In genomic region chr11:8807544-8808225, GRCh38 we compare ENCODE assay signal across 12 cellular contexts.
A peak's percentile ranks its signal among the peaks of the same experiment; 100 is the strongest.
DNase-seq lines count a peak whose midpoint lies in the region; ATAC-seq and TF ChIP-seq lines count a peak whose summit lies in the region.
"Had no signal": no experiment of that assay in that cellular context is flagged by ENCODE, and none has a peak within 500 bp of the region (broad histone marks: within the 10 kb centered on the region; RNA-seq: fewer than 3 reads in every experiment).

No MANE protein-coding gene starts in this region.

- peaks cover 38% of the 10 kb centered on the region for H3K4me1 Mint-ChIP-seq in GM23338

- H3K36me3 ChIP-seq in duodenal mucosa (ENCODE audit: control insufficient read depth in 1 of 2, insufficient read depth in 2 of 2, low read length in 2 of 2) (no peaks in the 10 kb centered on the region), mesendoderm (ENCODE audit: control insufficient read depth, insufficient read depth, low read length) (no peaks in the 10 kb centered on the region), thyroid gland (no peaks in the 10 kb centered on the region), GM23338 (ENCODE audit: insufficient read depth) (no peaks in the 10 kb centered on the region)

- DNase-seq in M059J (ENCODE audit: low read depth), result peak; percentile 92
- DNase-seq in mesendoderm, result no peak
- DNase-seq in thyroid gland, result no peak
- DNase-seq in NCI-H2196 treated with DMSO at 0.1 percent for 48 hours (lab: John Stamatoyannopoulos, UW; ENCODE audit: unreplicated experiment), result no peak
- no peak for DNase-seq in NCI-H2081 treated with DMSO at 0.1 percent for 48 hours (lab: John Stamatoyannopoulos, UW)
- no peak for DNase-seq in GM23338 (ENCODE audit: low spot score)
- DNase-seq: activated naive CD8-positive, alpha-beta T cell treated with anti-CD3 and anti-CD28 coated beads, Interleukin-2, amount 10 ng/mL, durations not matched to agents 7 days and 5 days; NCI-H1092 treated with DMSO at 0.1 percent for 48 hours; T-helper 17 cell had no signal

- H3F3A ChIP-seq in GM23338 (replicated peaks; ENCODE audit: low read depth), result no peaks in the 10 kb centered on the region

- no peak overlapping the region for H2BK15ac ChIP-seq in mesendoderm (replicated peaks; ENCODE audit: low read depth)

- no CpG with 5 or more reads among the region's 10 CpGs for WGBS in mesendoderm (ENCODE audit: extremely low coverage, insufficient coverage, low lambda C conversion rate)
- 71 to 81% methylated on average over 10 of the region's 10 CpGs for WGBS in thyroid gland, 2 donors

- H3K4ac ChIP-seq in mesendoderm (ENCODE audit: low read depth, low read length), result peak overlapping the region; percentile 41

- no peaks in the 10 kb centered on the region for H3K9me2 ChIP-seq in GM23338 (ENCODE audit: insufficient read depth)

- no peak overlapping the region for H2BK120ac ChIP-seq in mesendoderm (ENCODE audit: low read depth, low read length)

- no peak overlapping the region for H3K23ac ChIP-seq in mesendoderm (ENCODE audit: low read length)

- peak overlapping the region; percentile 10 for H3K56ac ChIP-seq in mesendoderm (ENCODE audit: low read length)

- H3K9me3 Mint-ChIP-seq in GM23338, result peaks cover 2% of the 10 kb centered on the region; the same call in 1 of the 3 replicates
- H3K9me3 Mint-ChIP-seq: activated naive CD8-positive, alpha-beta T cell treated with anti-CD3 and anti-CD28 coated beads, Interleukin-2, amount 10 ng/mL, durations not matched to agents 7 days and 5 days had no signal

- peaks cover 6% of the 10 kb centered on the region for H3K27me3 Mint-ChIP-seq in GM23338 (ENCODE audit: insufficient read depth, low read depth, poor library complexity)

- no peaks in the 10 kb centered on the region for H4K20me1 ChIP-seq in GM23338 (replicated peaks; ENCODE audit: insufficient read depth)

- H3K18ac ChIP-seq in mesendoderm (ENCODE audit: low read length), result no peak overlapping the region

- H3K4me3 ChIP-seq in duodenal mucosa (ENCODE audit: low read depth in 1 of 2, low read length in 2 of 2) (peak overlapping the region; percentile 79 to 86), mesendoderm (ENCODE audit: low read length) (no peak overlapping the region), thyroid gland (replicated peaks in 1 of 3) (no peak overlapping the region), GM23338 (no peak overlapping the region)
- H3K4me3 ChIP-seq: GM12878 had no signal

- peaks cover 2% of the 10 kb centered on the region for H3K79me2 ChIP-seq in mesendoderm (ENCODE audit: control insufficient read depth, insufficient read depth, low read length)
- no peaks in the 10 kb centered on the region for H3K79me2 ChIP-seq in GM23338 (replicated peaks; ENCODE audit: insufficient read depth)

- H2AK5ac ChIP-seq in mesendoderm (ENCODE audit: low read length), result no peak overlapping the region

- H3K9me3 ChIP-seq in duodenal mucosa (ENCODE audit: control insufficient read depth in 1 of 2, low read length in 2 of 2) (no peaks in the 10 kb centered on the region), thyroid gland (no peaks in the 10 kb centered on the region)

- H3K27ac Mint-ChIP-seq in GM23338, result no peak overlapping the region
- H3K27ac Mint-ChIP-seq: activated naive CD8-positive, alpha-beta T cell treated with anti-CD3 and anti-CD28 coated beads, Interleukin-2, amount 10 ng/mL, durations not matched to agents 7 days and 5 days had no signal

- H3K27ac ChIP-seq in duodenal mucosa (ENCODE audit: low read depth, low read length) (peak overlapping the region; percentile 26), mesendoderm (ENCODE audit: low read depth, low read length) (no peak overlapping the region), thyroid gland (peak overlapping the region; percentile 33 to 93 (median 35)), GM23338 (ENCODE audit: low read depth) (no peak overlapping the region)

- intact Hi-C loops in thyroid gland (cut with DNase I), result loop anchor here (10.0 kb wide), 1 partner anchor 113 kb away; no protein-coding TSS in a partner anchor

- H3K4me2 ChIP-seq in mesendoderm (ENCODE audit: low read length) (no peak overlapping the region), GM23338 (no peak overlapping the region)

- no peak for ATAC-seq in GM23338
- no peak for ATAC-seq in GM21576 (IDR thresholded peaks at IDR 0.05; ENCODE audit: unreplicated experiment)
- ATAC-seq: GM12878, T-helper 17 cell had no signal

- H3K27me3 ChIP-seq in duodenal mucosa (ENCODE audit: control insufficient read depth in 1 of 2, insufficient read depth in 2 of 2, low read length in 2 of 2), result no peaks in the 10 kb centered on the region
- H3K27me3 ChIP-seq in mesendoderm (ENCODE audit: insufficient read depth, low read length, poor library complexity), result no peaks in the 10 kb centered on the region
- H3K27me3 ChIP-seq in thyroid gland, result no peaks in the 10 kb centered on the region
- H3K27me3 ChIP-seq in GM23338 (ENCODE audit: insufficient read depth), result no peaks in the 10 kb centered on the region

- H2BK5ac ChIP-seq in mesendoderm (ENCODE audit: low read length), result no peak overlapping the region

- no peak for TF ChIP-seq POLR2A in thyroid gland (IDR thresholded peaks at IDR 0.05)

- H4K5ac ChIP-seq in mesendoderm (ENCODE audit: low read length), result no peak overlapping the region

- H3K36me3 Mint-ChIP-seq in GM23338 (ENCODE audit: low read depth), result no peaks in the 10 kb centered on the region
- H3K36me3 Mint-ChIP-seq: activated naive CD8-positive, alpha-beta T cell treated with anti-CD3 and anti-CD28 coated beads, Interleukin-2, amount 10 ng/mL, durations not matched to agents 7 days and 5 days had no signal

- peaks cover 18% of the 10 kb centered on the region for H3K79me1 ChIP-seq in mesendoderm (ENCODE audit: low read length)

- H3K9ac ChIP-seq in duodenal mucosa (ENCODE audit: low read depth in 1 of 2, low read length in 2 of 2) (peak overlapping the region; percentile 50 to 85), mesendoderm (ENCODE audit: low read length) (no peak overlapping the region)

- no peak overlapping the region for H4K8ac ChIP-seq in mesendoderm (ENCODE audit: low read depth, low read length)

- H2AFZ ChIP-seq in GM23338, result no peak overlapping the region

- no peak for TF ChIP-seq CTCF in thyroid gland (IDR thresholded peaks at IDR 0.05)
- no peak for TF ChIP-seq CTCF in GM23338 (conservative IDR thresholded peaks at IDR 0.05; ENCODE audit: low read depth in 2 of 2)

- H3K4me1 ChIP-seq in duodenal mucosa (ENCODE audit: control insufficient read depth in 1 of 2, insufficient read depth in 2 of 2, low read length in 2 of 2), result peaks cover 44 to 45% of the 10 kb centered on the region in 2 donors
- peaks cover 22% of the 10 kb centered on the region for H3K4me1 ChIP-seq in mesendoderm (ENCODE audit: control insufficient read depth, low read depth, low read length)
- peaks cover 42 to 77% of the 10 kb centered on the region in 2 donors for H3K4me1 ChIP-seq in thyroid gland
- peaks cover 25% of the 10 kb centered on the region for H3K4me1 ChIP-seq in GM23338 (ENCODE audit: insufficient read depth)

- no peak overlapping the region for H3K4me3 Mint-ChIP-seq in GM23338
- H3K4me3 Mint-ChIP-seq: activated naive CD8-positive, alpha-beta T cell treated with anti-CD3 and anti-CD28 coated beads, Interleukin-2, amount 10 ng/mL, durations not matched to agents 7 days and 5 days; T-helper 17 cell had no signal

TF ChIP-seq in GM23338, 12 proteins besides CTCF, POLR2A, EP300 and RAD21:
- TF ChIP-seq ZNF331 (CRISPR knock-in tag; IDR thresholded peaks at IDR 0.05; ENCODE audit: low read depth) (no peak), EZH2phosphoT487 (IDR thresholded peaks at IDR 0.05; ENCODE audit: unreplicated experiment) (no peak), CREB1 (CRISPR knock-in tag; IDR thresholded peaks at IDR 0.05; ENCODE audit: low read depth) (no peak)
TF ChIP-seq in GM23338: peak in this region for 0.

Comparison
In these comparisons a context has a peak if more than half of its experiments do, and no peak if none do; other contexts are left out.
1. H3K27ac ChIP-seq: peak in duodenal mucosa (single experiment) and thyroid gland (3 of 3); none in mesendoderm (single experiment) and GM23338 (single experiment).
2. H3K4me3 ChIP-seq: peak in duodenal mucosa (2 of 2); none in mesendoderm (single experiment), thyroid gland (0 of 3) and GM23338 (single experiment).